In genomic region chr1:32335951-32336867, GRCh38 we compare ENCODE assay signal across 8 cellular contexts. TPM values are rescaled to one million over a fixed set of nuclear protein-coding genes. Genes with fewer than 3 reads are reported as not detected.
DNase-seq lines count a peak whose midpoint lies in the region; ATAC-seq, FAIRE-seq and TF ChIP-seq lines count a peak whose summit lies in the region.

Gene MARCKSL1, minus strand, starts transcription at chr1:32336233. Its CDS starts 200 bp downstream, at chr1:32336033.

- H3K4me3 ChIP-seq in lower leg skin (ENCODE audit: low read depth, poor library complexity, severe bottlenecking) = peak within 1 kb of the TSS; percentile 59

- WGBS in lower leg skin, 2 donors = 17 to 23% methylated on average over 21 to 25 of the region's 88 CpGs

- TF ChIP-seq POLR2A in lower leg skin (IDR thresholded peaks at IDR 0.05) = peak in 1 of 2 donors; percentile 21

- no peak for FAIRE-seq in GM18507 (lab: Jason Lieb, UNC)

- ATAC-seq in HG03095 (IDR thresholded peaks at IDR 0.05; ENCODE audit: unreplicated experiment) (peak; percentile 35), HG02884 (IDR thresholded peaks at IDR 0.05; ENCODE audit: unreplicated experiment) (no peak)

- intact Hi-C loops in lower leg skin (cut with DNase I; ENCODE audit: low total_unique reads) = no loop called here

- peak; percentile 68 for DNase-seq in GM18507 (ENCODE audit: extremely low spot score, insufficient read length, low read depth)
- DNase-seq in NCI-H446 (lab: John Stamatoyannopoulos, UW) = peak; percentile 56 to 86
- peak; percentile 83 to 84 for DNase-seq in activated CD4-positive, alpha-beta T cell treated with anti-CD3 and anti-CD28 coated beads, Interleukin-2, amount 50 U/mL, for 4 hours
- DNase-seq in dermis blood vessel endothelial cell = peak; percentile 80
- peak; percentile 54 to 95 for DNase-seq in lower leg skin (ENCODE audit: low spot score in 2 of 2)
- DNase-seq in stimulated activated CD4-positive, alpha-beta T cell treated with anti-CD3 and anti-CD28 coated beads, Interleukin-4, amount 100 ng/mL, for 4 hours = peak; percentile 84 to 85

- TF ChIP-seq CTCF in lower leg skin (IDR thresholded peaks at IDR 0.05) = no peak

RNA-seq across cellular contexts. Expression of gene MARCKSL1, which starts in this region (rescaled TPM):
- 129 and 147 TPM in 2 replicates for total RNA-seq in dermis blood vessel endothelial cell
- 10 to 100 TPM in 2 of 4 donors, 1 to 10 TPM in 2; 6.9 to 21.0 (median 11.1) TPM for total RNA-seq in lower leg skin
